ENCODE assay signal across 1 cellular context in genomic region chr11:46304605-46305004, GRCh38.
TF ChIP-seq lines count a peak whose summit lies in the region.

No MANE protein-coding gene starts in this region.

TF ChIP-seq in WTC11, 78 proteins besides CTCF, POLR2A, EP300 and RAD21:
- no peak for TF ChIP-seq CREB1 (CRISPR knock-in tag; IDR thresholded peaks at IDR 0.05)
- no peak for TF ChIP-seq AFF4 (CRISPR knock-in tag; IDR thresholded peaks at IDR 0.05; ENCODE audit: borderline replicate concordance)
- TF ChIP-seq TP53 (CRISPR knock-in tag; IDR thresholded peaks at IDR 0.05): no peak
- TF ChIP-seq ZBTB21 (CRISPR knock-in tag; IDR thresholded peaks at IDR 0.05; ENCODE audit: borderline replicate concordance): no peak
- TF ChIP-seq ZNF263 (CRISPR knock-in tag; IDR thresholded peaks at IDR 0.05; ENCODE audit: low read depth): no peak
- TF ChIP-seq GTF2I (CRISPR knock-in tag; conservative IDR thresholded peaks at IDR 0.05): no peak
